Comparison of ENCODE assay signal across 12 cellular contexts in genomic region chr3:16289144-16289889, GRCh38. TPM values are rescaled to one million over a fixed set of nuclear protein-coding genes. Genes with fewer than 3 reads are reported as not detected.
DNase-seq lines count a peak whose midpoint lies in the region; ATAC-seq and TF ChIP-seq lines count a peak whose summit lies in the region.
"Had no signal": no experiment of that assay in that cellular context is flagged by ENCODE, and none has a peak within 500 bp of the region (broad histone marks: within the 10 kb centered on the region; RNA-seq: fewer than 3 reads in every experiment).

No MANE protein-coding gene starts in this region.

- no peak overlapping the region for H2BK120ac ChIP-seq in neuronal stem cell (ENCODE audit: low read depth, low read length)

- no peaks in the 10 kb centered on the region for H3K27me3 ChIP-seq in DND-41 (ENCODE audit: insufficient read depth, low read length, poor library complexity)
- no peaks in the 10 kb centered on the region for H3K27me3 ChIP-seq in neuronal stem cell (ENCODE audit: control insufficient read depth in 3 of 3, insufficient read depth in 3 of 3, low read depth in 1 of 3, low read length in 3 of 3)
- H3K27me3 ChIP-seq: sigmoid colon had no signal

- ATAC-seq in DND-41 (ENCODE audit: insufficient read depth, low read depth) (no peak), T-cell (replicated peaks in 1 of 4) (no peak), HG03175 (IDR thresholded peaks at IDR 0.05; ENCODE audit: unreplicated experiment) (no peak), sciatic nerve (no peak), HG03460 (IDR thresholded peaks at IDR 0.05; ENCODE audit: unreplicated experiment) (no peak)

- H3K27me3 Mint-ChIP-seq in T-cell (no peaks in the 10 kb centered on the region), CD14-positive monocyte (ENCODE audit: low read depth in 3 of 3) (no peaks in the 10 kb centered on the region)

- H2BK5ac ChIP-seq in neuronal stem cell (ENCODE audit: low read length) = no peak overlapping the region

- H3K4me3 ChIP-seq in DND-41 (ENCODE audit: low read depth in 1 of 2, low read length in 2 of 2) = no peak overlapping the region
- H3K4me3 ChIP-seq in neuronal stem cell (ENCODE audit: low read length in 2 of 2) = no peak overlapping the region
- H3K4me3 ChIP-seq: sigmoid colon had no signal

- no peak overlapping the region for H2AFZ ChIP-seq in DND-41 (ENCODE audit: low read depth, low read length)
- H2AFZ ChIP-seq in neuronal stem cell (ENCODE audit: low read length) = no peak overlapping the region

- WGBS in neuronal stem cell (ENCODE audit: extremely low coverage in 2 of 2, insufficient read length in 2 of 2, insufficient replicate concordance in 1 of 2), 2 donors = no CpG with 5 or more reads among the region's 2 CpGs

- peak overlapping the region; percentile 31; the same call in 1 of the 2 replicates for H3K4me2 ChIP-seq in DND-41 (ENCODE audit: insufficient read depth, low read length)
- H3K4me2 ChIP-seq in neuronal stem cell (ENCODE audit: insufficient read depth, low read length, poor library complexity, severe bottlenecking) = no peak overlapping the region

- no peak overlapping the region for H2AK5ac ChIP-seq in neuronal stem cell (ENCODE audit: low read depth, low read length)

- H3K18ac ChIP-seq in neuronal stem cell (ENCODE audit: low read length) = no peak overlapping the region

- H2BK12ac ChIP-seq in neuronal stem cell (ENCODE audit: low read length) = no peak overlapping the region

- no peak for TF ChIP-seq POLR2A in erythroblast (IDR thresholded peaks at IDR 0.05; ENCODE audit: low read length)

- peak overlapping the region; percentile 91 to 98 (median 97) for H3K4me3 Mint-ChIP-seq in T-cell
- peak overlapping the region in 1 of 2 donors; percentile 9 for H3K4me3 Mint-ChIP-seq in CD14-positive monocyte

- peak overlapping the region; percentile 47 for H3K9ac ChIP-seq in DND-41 (ENCODE audit: low read depth, low read length)
- H3K9ac ChIP-seq in neuronal stem cell (ENCODE audit: low read depth, low read length, poor library complexity) = peak overlapping the region; percentile 27

- no peak overlapping the region for H2BK15ac ChIP-seq in neuronal stem cell (ENCODE audit: low read length)

- no peak overlapping the region for H3K23ac ChIP-seq in neuronal stem cell (ENCODE audit: low read depth, low read length, poor library complexity)

- H3K9me3 Mint-ChIP-seq in T-cell (peaks cover 0 to 12% (median 0%) of the 10 kb centered on the region in 3 donors), CD14-positive monocyte (peaks cover 0 to 7% (median 4%) of the 10 kb centered on the region in 7 donors)

- H4K20me1 ChIP-seq in DND-41 (ENCODE audit: insufficient read depth, low read length) = no peaks in the 10 kb centered on the region

- DNase-seq in DND-41 = no peak
- no peak for DNase-seq in T-cell
- DNase-seq in erythroblast (lab: John Stamatoyannopoulos, UW) = peak; percentile 36 to 69
- no peak for DNase-seq in neuronal stem cell (ENCODE audit: low spot score)
- DNase-seq in sciatic nerve (ENCODE audit: low spot score) = no peak
- no peak for DNase-seq in CD14-positive monocyte (ENCODE audit: low spot score)
- DNase-seq: activated gamma-delta T cell, KBM-7, NCI-H2029 treated with DMSO at 0.1 percent for 48 hours, sigmoid colon had no signal

- peak overlapping the region; percentile 87 for H3K27ac ChIP-seq in DND-41 (ENCODE audit: low read length)
- no peak overlapping the region for H3K27ac ChIP-seq in neuronal stem cell (replicated peaks; ENCODE audit: low read length)

- H3K9me3 ChIP-seq in DND-41 (ENCODE audit: insufficient read depth, low read length, severe bottlenecking) (peaks cover 8% of the 10 kb centered on the region), neuronal stem cell (replicated peaks in 1 of 2; ENCODE audit: control insufficient read depth in 2 of 2, insufficient read depth in 1 of 2, low read depth in 1 of 2, low read length in 2 of 2) (peaks cover 0 to 14% of the 10 kb centered on the region in 2 donors)
- H3K9me3 ChIP-seq: sigmoid colon had no signal

- no peak overlapping the region for H4K8ac ChIP-seq in neuronal stem cell (ENCODE audit: low read depth, low read length)

- TF ChIP-seq CTCF in DND-41 (IDR thresholded peaks at IDR 0.05; ENCODE audit: borderline replicate concordance, extremely low read depth, low read length, poor library complexity, severe bottlenecking) = no peak
- no peak for TF ChIP-seq CTCF in CD14-positive monocyte (IDR thresholded peaks at IDR 0.05)

- H3K14ac ChIP-seq in neuronal stem cell (ENCODE audit: low read length) = no peak overlapping the region

- H4K91ac ChIP-seq in neuronal stem cell (ENCODE audit: low read depth, low read length, poor library complexity) = no peak overlapping the region

- CTCF ChIA-PET in T-cell (lab: Charles Lee) = interaction anchor here (0.6 to 8.8 kb wide), 14 partner anchors 12 to 51 kb away, joined by 3 to 120 read pairs (median 10); partner anchors contain the start of genes DPH3 (in 1 of the 2) and OXNAD1 (in 1 of the 2)

- peaks cover 20% of the 10 kb centered on the region for H3K36me3 Mint-ChIP-seq in T-cell
- H3K36me3 Mint-ChIP-seq in CD14-positive monocyte = peaks cover 35 to 48% of the 10 kb centered on the region in 2 donors

- intact Hi-C loops in sciatic nerve (cut with DNase I) = loop anchor here (5.0 kb wide), 1 partner anchor 263 kb away; no protein-coding TSS in a partner anchor
- intact Hi-C loops in CD14-positive monocyte (cut with micrococcal nuclease) = no loop called here

- H3K4me1 ChIP-seq in DND-41 (ENCODE audit: insufficient read depth, low read length) = peaks cover 70% of the 10 kb centered on the region
- H3K4me1 ChIP-seq in neuronal stem cell (ENCODE audit: control insufficient read depth in 2 of 2, insufficient read depth in 1 of 2, low read depth in 1 of 2, low read length in 2 of 2) = no peaks in the 10 kb centered on the region

- POLR2A ChIA-PET in T-cell (lab: Charles Lee) = interaction anchor here (0.7 to 1.8 kb wide), 6 partner anchors 12 to 75 kb away, joined by 3 to 6 read pairs (median 4); no protein-coding TSS in a partner anchor

- H3K27ac Mint-ChIP-seq in T-cell (peak overlapping the region; percentile 98 to 99), CD14-positive monocyte (peak overlapping the region in 1 of 7 donors; percentile 9)

- H3K4me1 Mint-ChIP-seq in T-cell (peaks cover 76 to 83% (median 79%) of the 10 kb centered on the region in 3 donors), CD14-positive monocyte (peaks cover 34% of the 10 kb centered on the region)

- H3K4ac ChIP-seq in neuronal stem cell (ENCODE audit: low read length) = no peak overlapping the region

- H3K36me3 ChIP-seq in DND-41 (ENCODE audit: insufficient read depth, low read length) (peaks cover 51% of the 10 kb centered on the region), neuronal stem cell (replicated peaks in 1 of 2; ENCODE audit: control insufficient read depth in 2 of 2, insufficient read depth in 2 of 2, low read length in 2 of 2) (peaks cover 6 to 38% of the 10 kb centered on the region in 2 donors)

- H3K79me1 ChIP-seq in neuronal stem cell (ENCODE audit: low read depth, low read length) = no peaks in the 10 kb centered on the region

- peaks cover 46% of the 10 kb centered on the region for H3K79me2 ChIP-seq in DND-41 (ENCODE audit: insufficient read depth, low read length)

RNA-seq across cellular contexts. Expression of gene OXNAD1, which starts 24.3 kb away (rescaled TPM):
- 100 to 1,000 TPM in 3 of 5 donors, 10 to 100 TPM in 2; 78.5 to 218 (median 101) TPM for total RNA-seq in T-cell
- 11.3 TPM for polyA plus RNA-seq in neuronal stem cell (2013, experiment 1 of 2)
- polyA plus RNA-seq in neuronal stem cell (2013, experiment 2 of 2) = 11.6 TPM
- total RNA-seq in sciatic nerve = 12.6 TPM
- polyA plus RNA-seq in CD14-positive monocyte = 1 to 10 TPM; 4.4 to 5.1 TPM

RNA-seq across cellular contexts. Expression of gene DPH3, which starts 24.6 kb away (rescaled TPM):
- total RNA-seq in T-cell (10 to 100 TPM; 13.1 to 19.0 (median 14.4) TPM), sciatic nerve (19.4 TPM)
- 26.4 TPM for polyA plus RNA-seq in neuronal stem cell (2013, experiment 1 of 2)
- polyA plus RNA-seq in neuronal stem cell (2013, experiment 2 of 2) = 25.8 TPM
- polyA plus RNA-seq in CD14-positive monocyte = 10 to 100 TPM; 33.7 to 42.0 TPM

Comparison
In these comparisons a context has a peak if more than half of its experiments do, and no peak if none do; other contexts are left out.
1. DNase-seq: peak in erythroblast (2 of 2); none in DND-41 (single experiment), T-cell (0 of 34), neuronal stem cell (single experiment), sciatic nerve (single experiment) and CD14-positive monocyte (single experiment).